1 cellular context compared by ENCODE assay signal in genomic region chr21:24375201-24375600, GRCh38.
TF ChIP-seq lines count a peak whose summit lies in the region.

No MANE protein-coding gene starts in this region.

TF ChIP-seq in HepG2, 621 proteins besides CTCF, POLR2A, EP300 and RAD21 (continued from another document):
- TF ChIP-seq, protein P1, sequence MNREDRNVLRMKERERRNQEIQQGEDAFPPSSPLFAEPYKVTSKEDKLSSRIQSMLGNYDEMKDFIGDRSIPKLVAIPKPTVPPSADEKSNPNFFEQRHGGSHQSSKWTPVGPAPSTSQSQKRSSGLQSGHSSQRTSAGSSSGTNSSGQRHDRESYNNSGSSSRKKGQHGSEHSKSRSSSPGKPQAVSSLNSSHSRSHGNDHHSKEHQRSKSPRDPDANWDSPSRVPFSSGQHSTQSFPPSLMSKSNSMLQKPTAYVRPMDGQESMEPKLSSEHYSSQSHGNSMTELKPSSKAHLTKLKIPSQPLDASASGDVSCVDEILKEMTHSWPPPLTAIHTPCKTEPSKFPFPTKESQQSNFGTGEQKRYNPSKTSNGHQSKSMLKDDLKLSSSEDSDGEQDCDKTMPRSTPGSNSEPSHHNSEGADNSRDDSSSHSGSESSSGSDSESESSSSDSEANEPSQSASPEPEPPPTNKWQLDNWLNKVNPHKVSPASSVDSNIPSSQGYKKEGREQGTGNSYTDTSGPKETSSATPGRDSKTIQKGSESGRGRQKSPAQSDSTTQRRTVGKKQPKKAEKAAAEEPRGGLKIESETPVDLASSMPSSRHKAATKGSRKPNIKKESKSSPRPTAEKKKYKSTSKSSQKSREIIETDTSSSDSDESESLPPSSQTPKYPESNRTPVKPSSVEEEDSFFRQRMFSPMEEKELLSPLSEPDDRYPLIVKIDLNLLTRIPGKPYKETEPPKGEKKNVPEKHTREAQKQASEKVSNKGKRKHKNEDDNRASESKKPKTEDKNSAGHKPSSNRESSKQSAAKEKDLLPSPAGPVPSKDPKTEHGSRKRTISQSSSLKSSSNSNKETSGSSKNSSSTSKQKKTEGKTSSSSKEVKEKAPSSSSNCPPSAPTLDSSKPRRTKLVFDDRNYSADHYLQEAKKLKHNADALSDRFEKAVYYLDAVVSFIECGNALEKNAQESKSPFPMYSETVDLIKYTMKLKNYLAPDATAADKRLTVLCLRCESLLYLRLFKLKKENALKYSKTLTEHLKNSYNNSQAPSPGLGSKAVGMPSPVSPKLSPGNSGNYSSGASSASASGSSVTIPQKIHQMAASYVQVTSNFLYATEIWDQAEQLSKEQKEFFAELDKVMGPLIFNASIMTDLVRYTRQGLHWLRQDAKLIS (CRISPR knock-in tag; IDR thresholded peaks at IDR 0.05): no peak
- TF ChIP-seq ELF4 (CRISPR knock-in tag; IDR thresholded peaks at IDR 0.05; ENCODE audit: borderline replicate concordance): no peak
- TF ChIP-seq TCF12 (IDR thresholded peaks at IDR 0.05): no peak
- no peak for TF ChIP-seq TCF12 (CRISPR knock-in tag; IDR thresholded peaks at IDR 0.05)
- no peak for TF ChIP-seq ZMYM3 (CRISPR knock-in tag; IDR thresholded peaks at IDR 0.05)
